Comparison of ENCODE assay signal across 12 cellular contexts in the genomic region with DNA sequence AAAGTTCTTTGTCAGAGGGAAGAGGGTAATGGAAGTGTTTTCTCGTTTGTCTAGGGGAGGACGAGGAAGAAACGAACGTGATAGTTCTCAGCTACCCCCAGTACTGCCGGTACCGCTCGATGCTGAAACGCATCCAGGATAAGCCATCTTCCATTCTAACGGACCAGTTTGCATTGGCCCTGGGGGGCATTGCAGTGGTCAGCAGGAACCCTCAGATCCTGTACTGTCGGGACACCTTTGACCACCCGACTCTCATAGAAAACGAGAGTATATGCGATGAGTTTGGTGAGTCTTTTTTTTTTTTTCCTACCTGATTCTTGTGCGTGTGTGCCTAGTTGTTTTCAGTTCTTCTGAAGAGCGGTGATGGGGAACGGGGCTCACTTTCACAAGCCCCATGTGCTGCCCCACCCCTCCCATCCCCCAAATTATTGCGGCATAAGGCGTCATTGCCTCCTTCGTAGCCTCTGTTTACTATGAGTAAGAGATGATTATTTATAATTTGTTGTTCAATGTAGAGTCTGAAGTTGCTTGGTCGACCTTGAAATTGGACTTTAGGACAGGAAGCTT.
DNase-seq lines count a peak whose midpoint lies in the region; ATAC-seq and TF ChIP-seq lines count a peak whose summit lies in the region.
"Had no signal": no experiment of that assay in that cellular context is flagged by ENCODE, and none has a peak within 500 bp of the region (broad histone marks: within the 10 kb centered on the region; RNA-seq: fewer than 3 reads in every experiment).

No MANE protein-coding gene starts in this region.

- H3K27ac ChIP-seq in OCI-LY3 (ENCODE audit: low read length), result peak overlapping the region; percentile 78
- H3K27ac ChIP-seq in tibial artery, result no peak overlapping the region

- intact Hi-C loops in tibial artery (cut with DNase I; ENCODE audit: low total_unique reads), result no loop called here

- peaks cover 46% of the 10 kb centered on the region for H3K4me1 ChIP-seq in OCI-LY3 (ENCODE audit: low read length)
- H3K4me1 ChIP-seq in tibial artery, result peaks cover 0 to 63% (median 20%) of the 10 kb centered on the region in 4 donors

- H3K4me2 ChIP-seq in OCI-LY3 (ENCODE audit: low read length), result peak overlapping the region; percentile 95

- TF ChIP-seq CTCF in GM12865 (IDR thresholded peaks at IDR 0.05; ENCODE audit: insufficient read depth, low read depth, low read length, missing control alignments) (no peak), OCI-LY3 (IDR thresholded peaks at IDR 0.05; ENCODE audit: low read depth, low read length) (no peak), tibial artery (IDR thresholded peaks at IDR 0.05) (no peak)

- TF ChIP-seq POLR2A in GM19193 (IDR thresholded peaks at IDR 0.05; ENCODE audit: extremely low read depth, insufficient read depth, insufficient read length), result peak; percentile 65

- peak overlapping the region; percentile 66 for H3K4me3 ChIP-seq in GM12865 (ENCODE audit: low read depth, low read length)
- peak overlapping the region; percentile 81 for H3K4me3 ChIP-seq in OCI-LY3 (ENCODE audit: low read length)
- no peak overlapping the region for H3K4me3 ChIP-seq in tibial artery

- no peaks in the 10 kb centered on the region for H3K9me3 ChIP-seq in OCI-LY3 (ENCODE audit: insufficient read depth, low read length)
- no peaks in the 10 kb centered on the region for H3K9me3 ChIP-seq in tibial artery

- H3K9ac ChIP-seq in OCI-LY3 (ENCODE audit: low read length), result peak overlapping the region; percentile 65

- H3K79me2 ChIP-seq in OCI-LY3 (ENCODE audit: low read length), result peaks cover 7% of the 10 kb centered on the region; the same call in 1 of the 2 replicates

- H4K20me1 ChIP-seq in OCI-LY3 (ENCODE audit: insufficient read depth, low read length), result no peaks in the 10 kb centered on the region

- ATAC-seq in HG02840 (IDR thresholded peaks at IDR 0.05; ENCODE audit: low FRiP score, unreplicated experiment) (peak; percentile 81), left lobe of liver (no peak)
- ATAC-seq: Panc1 had no signal

- 0 out of 2 replicates have a peak overlapping the region, but pooled peaks have one; percentile 43 for H2AFZ ChIP-seq in OCI-LY3 (ENCODE audit: low read depth, low read length)

- DNase-seq in GM12865 (ENCODE audit: low read depth) (peak; percentile 98), DMS79 (lab: John Stamatoyannopoulos, UW) (no peak), left lobe of liver (ENCODE audit: low spot score) (no peak), tibial artery (no peak)
- no peak for DNase-seq in stimulated activated CD8-positive, alpha-beta memory T cell treated with anti-CD3 and anti-CD28 coated beads, Interleukin-4, amount 100 ng/mL, for 48 hours
- DNase-seq: activated CD4-positive, alpha-beta T cell treated with anti-CD3 and anti-CD28 coated beads, Interleukin-2, amount 50 U/mL, for 48 hours; KG1; occipital lobe had no signal

- H3K27me3 ChIP-seq in OCI-LY3 (ENCODE audit: low read depth, low read length) (no peaks in the 10 kb centered on the region), tibial artery (no peaks in the 10 kb centered on the region)

- H3K36me3 ChIP-seq in OCI-LY3 (replicated peaks; ENCODE audit: low read depth, low read length), result no peaks in the 10 kb centered on the region
- peaks cover 0 to 7% (median 0%) of the 10 kb centered on the region in 3 donors for H3K36me3 ChIP-seq in tibial artery

Comparison
In these comparisons a context has a peak if more than half of its experiments do, and no peak if none do; other contexts are left out.
1. H3K4me3 ChIP-seq: peak in GM12865 (single experiment) and OCI-LY3 (single experiment); none in tibial artery (0 of 2).